9 cellular contexts compared by ENCODE assay signal in the genomic region with DNA sequence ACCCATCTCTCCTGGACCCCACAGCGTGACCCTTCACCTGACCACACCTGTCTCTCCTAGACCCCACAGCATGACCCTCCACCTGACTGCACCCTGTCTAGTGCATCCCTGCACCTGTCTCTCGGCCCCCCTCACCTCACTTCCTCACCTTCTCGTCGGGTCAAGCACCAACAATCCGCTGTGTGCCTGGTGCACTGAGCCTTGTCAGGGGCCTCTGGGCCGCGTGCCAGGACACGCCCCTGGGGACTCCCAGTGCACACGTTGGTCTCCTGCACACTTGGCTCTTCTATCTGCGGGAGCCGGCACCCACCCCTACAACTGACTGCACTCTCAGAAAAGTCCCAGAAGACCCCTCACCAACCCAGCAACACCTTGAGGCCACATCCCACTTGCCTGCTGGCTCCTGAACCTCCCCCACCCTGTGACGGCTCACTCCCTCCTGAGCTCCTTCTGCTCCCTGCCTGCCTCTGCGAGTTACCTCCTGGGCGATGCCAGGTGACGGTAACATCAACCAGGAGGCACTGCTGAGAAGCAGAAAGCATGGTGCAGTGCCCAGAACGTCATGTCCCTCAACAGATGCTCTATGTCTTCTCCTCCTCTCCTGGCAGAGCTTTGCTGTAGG.
DNase-seq lines count a peak whose midpoint lies in the region; ATAC-seq and TF ChIP-seq lines count a peak whose summit lies in the region.
"Had no signal": no experiment of that assay in that cellular context is flagged by ENCODE, and none has a peak within 500 bp of the region (broad histone marks: within the 10 kb centered on the region; RNA-seq: fewer than 3 reads in every experiment).

No MANE protein-coding gene starts in this region.

- H3K9me3 ChIP-seq in SU-DHL-6 (ENCODE audit: insufficient read depth, low read length) (no peaks in the 10 kb centered on the region), psoas muscle (no peaks in the 10 kb centered on the region)

- no peak for TF ChIP-seq CTCF in SU-DHL-6 (IDR thresholded peaks at IDR 0.05; ENCODE audit: insufficient read depth, low read length, poor library complexity, severe bottlenecking)
- TF ChIP-seq CTCF in psoas muscle (IDR thresholded peaks at IDR 0.05) = no peak

- H3K4me3 ChIP-seq in SU-DHL-6 (ENCODE audit: insufficient read depth, low read length, poor library complexity, severe bottlenecking) (peak overlapping the region; percentile 5), psoas muscle (no peak overlapping the region)

- H4K20me1 ChIP-seq in SU-DHL-6 (ENCODE audit: low read depth, low read length) = no peaks in the 10 kb centered on the region

- peak overlapping the region in 1 of 6 donors; percentile 54 for H3K27ac Mint-ChIP-seq in naive B cell

- peaks cover 42 to 43% (median 42%) of the 10 kb centered on the region in 3 donors for H3K27me3 Mint-ChIP-seq in naive B cell

- H3K79me2 ChIP-seq in SU-DHL-6 (ENCODE audit: insufficient read depth, low read length) = no peaks in the 10 kb centered on the region

- H3K27me3 ChIP-seq in SU-DHL-6 (ENCODE audit: low read length) (no peaks in the 10 kb centered on the region), psoas muscle (ENCODE audit: insufficient read depth in 3 of 3, low read length in 2 of 3) (no peaks in the 10 kb centered on the region)

- intact Hi-C loops in psoas muscle (cut with DNase I) = no loop called here

- H3K36me3 ChIP-seq in SU-DHL-6 (ENCODE audit: low read length) (no peaks in the 10 kb centered on the region), psoas muscle (ENCODE audit: insufficient read depth in 1 of 2, low read depth in 1 of 2) (no peaks in the 10 kb centered on the region)

- peaks cover 5 to 7% of the 10 kb centered on the region in 2 donors for H3K36me3 Mint-ChIP-seq in naive B cell

- H3K9ac ChIP-seq in SU-DHL-6 (ENCODE audit: low read length) = no peak overlapping the region

- DNase-seq in DMS53 treated with DMSO at 0.1 percent for 48 hours (lab: John Stamatoyannopoulos, UW; ENCODE audit: unreplicated experiment) (peak; percentile 71), naive B cell (peak; percentile 2), HuH-7 (ENCODE audit: low spot score) (no peak), psoas muscle (no peak), islet precursor cell (no peak)
- DNase-seq: stimulated activated CD8-positive, alpha-beta memory T cell treated with anti-CD3 and anti-CD28 coated beads, Interleukin-4, amount 100 ng/mL, for 48 hours had no signal

- H3K27ac ChIP-seq in SU-DHL-6 (ENCODE audit: low read depth, low read length) (no peak overlapping the region), psoas muscle (no peak overlapping the region)

- peak overlapping the region in 1 of 8 donors; percentile 85 for H3K4me3 Mint-ChIP-seq in naive B cell

- ATAC-seq in HG02885 (IDR thresholded peaks at IDR 0.05; ENCODE audit: poor library complexity, unreplicated experiment) (peak; percentile 62), naive B cell (ENCODE audit: low read depth in 2 of 2) (peak in 1 of 2 donors; percentile 46), psoas muscle (no peak), GM21423 (IDR thresholded peaks at IDR 0.05; ENCODE audit: unreplicated experiment) (no peak)

- peaks cover 9 to 24% (median 10%) of the 10 kb centered on the region in 3 donors for H3K4me1 Mint-ChIP-seq in naive B cell

- WGBS in psoas muscle, 3 donors = 68 to 79% (median 75%) methylated on average over 16 of the region's 16 CpGs

- H3F3A ChIP-seq in SU-DHL-6 (ENCODE audit: insufficient read depth) = peaks cover 8% of the 10 kb centered on the region

- no peak overlapping the region for H2AFZ ChIP-seq in SU-DHL-6 (ENCODE audit: low read depth, low read length, severe bottlenecking)

- no peaks in the 10 kb centered on the region for H3K9me2 ChIP-seq in SU-DHL-6 (replicated peaks; ENCODE audit: insufficient read depth, low read length)

- no peaks in the 10 kb centered on the region for H3K4me1 ChIP-seq in psoas muscle

- no peaks in the 10 kb centered on the region for H3K9me3 Mint-ChIP-seq in naive B cell

- H3K4me2 ChIP-seq in SU-DHL-6 (ENCODE audit: low read depth, low read length, poor library complexity, severe bottlenecking) = peak overlapping the region; percentile 44

Comparison
In these comparisons a context has a peak if more than half of its experiments do, and no peak if none do; other contexts are left out.
1. DNase-seq: peak in DMS53 treated with DMSO at 0.1 percent for 48 hours (single experiment) and naive B cell (single experiment); none in HuH-7 (single experiment), psoas muscle (0 of 2) and islet precursor cell (single experiment).